In the genomic region with DNA sequence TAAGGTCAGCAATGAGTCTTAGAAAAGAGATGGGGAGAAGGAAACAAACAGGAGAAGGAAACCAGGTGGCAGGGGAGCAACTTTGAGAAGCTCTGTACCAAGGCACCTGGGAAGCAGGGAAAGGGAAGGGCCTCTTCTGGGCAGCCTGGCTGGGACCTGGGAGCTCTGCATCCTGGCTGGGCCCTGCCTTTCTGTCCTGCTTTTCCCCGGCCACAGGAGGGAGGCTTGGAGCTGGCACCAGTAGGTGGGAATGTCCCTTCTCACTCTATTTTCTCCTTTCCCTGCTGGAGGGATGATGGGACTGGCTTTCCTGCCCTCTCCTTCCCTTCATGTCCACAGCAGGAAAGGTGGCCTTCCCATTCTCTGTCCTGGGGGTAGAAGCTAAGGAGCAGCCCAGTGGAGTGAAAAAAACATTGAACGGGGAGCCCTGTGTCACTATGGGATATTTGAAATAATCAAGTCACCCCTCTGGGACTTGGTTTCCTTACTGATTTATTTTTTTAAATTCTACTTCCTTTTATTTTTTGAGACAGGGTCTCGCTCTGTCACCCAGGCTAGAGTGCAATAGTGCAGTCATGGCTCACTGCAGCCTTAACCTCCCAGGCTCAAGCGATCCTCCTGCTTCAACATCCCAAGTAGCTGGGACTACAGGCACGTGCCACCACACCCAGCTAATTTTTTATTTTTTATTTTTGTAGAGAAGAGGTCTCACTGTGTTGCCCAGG, we compare ENCODE assay signal across 22 cellular contexts. TPM values are rescaled to one million over a fixed set of nuclear protein-coding genes. Genes with fewer than 3 reads are reported as not detected.
A peak's percentile ranks its signal among the peaks of the same experiment; 100 is the strongest.
DNase-seq lines count a peak whose midpoint lies in the region; ATAC-seq and TF ChIP-seq lines count a peak whose summit lies in the region.
"Had no signal": no experiment of that assay in that cellular context is flagged by ENCODE, and none has a peak within 500 bp of the region (broad histone marks: within the 10 kb centered on the region; RNA-seq: fewer than 3 reads in every experiment).

No MANE protein-coding gene starts in this region.

- H3K27ac ChIP-seq in WERI-Rb-1 (no peak overlapping the region), substantia nigra (ENCODE audit: low read depth, low read length, poor library complexity, severe bottlenecking) (no peak overlapping the region)
- H3K27ac ChIP-seq: coronary artery, spleen, testis had no signal

- no peaks in the 10 kb centered on the region for H3K27me3 ChIP-seq in WERI-Rb-1 (ENCODE audit: insufficient read depth, low read depth, severe bottlenecking)
- H3K27me3 ChIP-seq: testis had no signal

- peak overlapping the region; percentile 35 to 49 for H3K27ac Mint-ChIP-seq in stimulated activated naive CD8-positive, alpha-beta T cell treated with anti-CD3 and anti-CD28 coated beads, Interleukin-15, amount 100 ng/mL, for 72 hours
- H3K27ac Mint-ChIP-seq: activated CD8-positive, alpha-beta T cell treated with anti-CD3 and anti-CD28 coated beads for 36 hours; activated naive CD4-positive, alpha-beta T cell treated with anti-CD3 and anti-CD28 coated beads, Interleukin-2, amount 50 U/mL, for 24 hours; mesothelial cell of epicardium; T-helper 17 cell had no signal

- no peak for ATAC-seq in stimulated activated naive CD8-positive, alpha-beta T cell treated with anti-CD3 and anti-CD28 coated beads, Interleukin-15, amount 100 ng/mL, for 72 hours
- no peak for ATAC-seq in stimulated activated naive CD8-positive, alpha-beta T cell treated with anti-CD3 and anti-CD28 coated beads, Interleukin-15, Interleukin-2, amounts not matched to agents 100 U/mL and 50 U/mL, for 24 hours
- no peak for ATAC-seq in GM21576 (IDR thresholded peaks at IDR 0.05; ENCODE audit: unreplicated experiment)
- ATAC-seq: activated CD8-positive, alpha-beta T cell treated with anti-CD3 and anti-CD28 coated beads for 36 hours; activated T-cell treated with anti-CD3 and anti-CD28 coated beads, Interleukin-2, amount 50 U/mL, for 4 hours; T-helper 17 cell had no signal

- TF ChIP-seq CTCF in WERI-Rb-1 (IDR thresholded peaks at IDR 0.05; ENCODE audit: low read depth, low read length) (peak; percentile 71), fibroblast of the aortic adventitia (IDR thresholded peaks at IDR 0.05; ENCODE audit: insufficient read depth, low read length) (peak; percentile 13)

- H3K4me3 ChIP-seq in WERI-Rb-1 (ENCODE audit: low read depth, low read length) (no peak overlapping the region), fibroblast of the aortic adventitia (ENCODE audit: low read depth, low read length) (no peak overlapping the region)
- H3K4me3 ChIP-seq: coronary artery, spleen, testis had no signal

- no peaks in the 10 kb centered on the region for H3K36me3 ChIP-seq in WERI-Rb-1
- H3K36me3 ChIP-seq: spleen had no signal

- H3K27me3 Mint-ChIP-seq in stimulated activated naive CD8-positive, alpha-beta T cell treated with anti-CD3 and anti-CD28 coated beads, Interleukin-15, amount 100 ng/mL, for 72 hours, result peaks cover 67% of the 10 kb centered on the region

- H3K4me3 Mint-ChIP-seq in stimulated activated naive CD8-positive, alpha-beta T cell treated with anti-CD3 and anti-CD28 coated beads, Interleukin-15, amount 100 ng/mL, for 72 hours, result no peak overlapping the region
- H3K4me3 Mint-ChIP-seq: activated CD8-positive, alpha-beta T cell treated with anti-CD3 and anti-CD28 coated beads for 36 hours; activated naive CD4-positive, alpha-beta T cell treated with anti-CD3 and anti-CD28 coated beads, Interleukin-2, amount 50 U/mL, for 24 hours; activated T-cell treated with anti-CD3 and anti-CD28 coated beads, Interleukin-2, amount 50 U/mL, for 4 hours; CD4-positive, alpha-beta memory T cell; mesothelial cell of epicardium; T-helper 17 cell had no signal

- no peaks in the 10 kb centered on the region for H3K9me3 Mint-ChIP-seq in stimulated activated naive CD8-positive, alpha-beta T cell treated with anti-CD3 and anti-CD28 coated beads, Interleukin-15, amount 100 ng/mL, for 72 hours
- H3K9me3 Mint-ChIP-seq: activated CD8-positive, alpha-beta T cell treated with anti-CD3 and anti-CD28 coated beads for 36 hours; activated naive CD4-positive, alpha-beta T cell treated with anti-CD3 and anti-CD28 coated beads, Interleukin-2, amount 50 U/mL, for 24 hours; activated T-cell treated with anti-CD3 and anti-CD28 coated beads, Interleukin-2, amount 50 U/mL, for 4 hours; CD4-positive, alpha-beta memory T cell; mesothelial cell of epicardium had no signal

- H3K4me1 Mint-ChIP-seq in stimulated activated naive CD8-positive, alpha-beta T cell treated with anti-CD3 and anti-CD28 coated beads, Interleukin-15, amount 100 ng/mL, for 72 hours, result peaks cover 32% of the 10 kb centered on the region

- H3K9me3 ChIP-seq in WERI-Rb-1 (ENCODE audit: severe bottlenecking), result no peaks in the 10 kb centered on the region
- H3K9me3 ChIP-seq: spleen, testis had no signal

- no peak for DNase-seq in stimulated activated naive CD8-positive, alpha-beta T cell treated with anti-CD3 and anti-CD28 coated beads, Interleukin-15, amount 100 ng/mL, for 72 hours
- DNase-seq in stimulated activated naive CD8-positive, alpha-beta T cell treated with anti-CD3 and anti-CD28 coated beads, Interleukin-15, Interleukin-2, amounts not matched to agents 100 U/mL and 50 U/mL, for 24 hours, result no peak
- DNase-seq in WERI-Rb-1 (peak; percentile 71), fibroblast of the aortic adventitia (ENCODE audit: low read depth) (no peak), DMS79 (lab: John Stamatoyannopoulos, UW) (no peak), substantia nigra (lab: John Stamatoyannopoulos, UW) (no peak), medulla oblongata (ENCODE audit: extremely low spot score) (no peak)
- DNase-seq: activated CD8-positive, alpha-beta T cell treated with anti-CD3 and anti-CD28 coated beads for 36 hours; activated T-cell treated with anti-CD3 and anti-CD28 coated beads, Interleukin-2, amount 50 U/mL, for 4 hours; CD4-positive, alpha-beta memory T cell; NCI-H1105 treated with DMSO at 0.1 percent for 48 hours; NCI-H2107; NCI-H510A treated with DMSO at 0.1 percent for 48 hours; spleen; T-helper 17 cell; testis had no signal

RNA-seq across cellular contexts. Expression of gene NES, which starts 5.1 kb away (rescaled TPM):
- 44.5 and 83.0 TPM in 2 replicates for total RNA-seq in fibroblast of the aortic adventitia (ENCODE audit: low replicate concordance)
- total RNA-seq: activated CD8-positive, alpha-beta T cell treated with anti-CD3 and anti-CD28 coated beads for 36 hours; CD4-positive, alpha-beta memory T cell; T-helper 17 cell had no signal

RNA-seq across cellular contexts. Expression of gene CRABP2, which starts 23.1 kb away (rescaled TPM):
- 62.7 and 68.9 TPM in 2 replicates for total RNA-seq in fibroblast of the aortic adventitia (ENCODE audit: low replicate concordance)

RNA-seq across cellular contexts. Expression of gene BCAN, which starts 40.4 kb away (rescaled TPM):
- not detected in 2 replicates for total RNA-seq in fibroblast of the aortic adventitia (ENCODE audit: low replicate concordance)
- total RNA-seq: activated CD8-positive, alpha-beta T cell treated with anti-CD3 and anti-CD28 coated beads for 36 hours; activated T-cell treated with anti-CD3 and anti-CD28 coated beads, Interleukin-2, amount 50 U/mL, for 4 hours; CD4-positive, alpha-beta memory T cell; Daoy; endothelial cell of umbilical vein; spleen; T-helper 17 cell had no signal

RNA-seq across cellular contexts. Expression of gene METTL25B, which starts 45.9 kb away (rescaled TPM):
- 4.1 and 10.9 TPM in 2 replicates for total RNA-seq in fibroblast of the aortic adventitia (ENCODE audit: low replicate concordance)

RNA-seq across cellular contexts. Expression of gene ISG20L2, which starts 46.2 kb away (rescaled TPM):
- 9.9 and 27.4 TPM in 2 replicates for total RNA-seq in fibroblast of the aortic adventitia (ENCODE audit: low replicate concordance)
